ENCODE assay signal across 14 cellular contexts in the genomic region with DNA sequence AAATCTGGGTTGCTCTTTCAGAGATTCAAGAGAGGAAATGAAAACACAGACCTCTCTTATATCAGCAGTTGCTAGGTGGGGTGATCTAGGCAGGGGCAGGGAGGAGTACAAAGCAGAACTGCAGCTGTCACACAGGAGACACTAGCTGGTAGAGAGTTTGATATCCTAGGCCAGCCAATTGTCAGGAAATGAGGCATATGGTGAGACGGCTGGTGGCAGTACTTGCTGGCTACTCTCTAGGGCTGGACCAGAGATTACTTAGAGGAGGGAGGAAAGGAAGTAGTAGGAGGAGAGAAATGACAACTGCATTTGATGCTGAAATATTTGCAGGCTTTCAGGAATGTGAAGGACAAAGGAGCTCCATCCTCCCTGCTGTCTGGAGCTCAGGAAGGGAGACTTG.
DNase-seq lines count a peak whose midpoint lies in the region; ATAC-seq and TF ChIP-seq lines count a peak whose summit lies in the region.
"Had no signal": no experiment of that assay in that cellular context is flagged by ENCODE, and none has a peak within 500 bp of the region (broad histone marks: within the 10 kb centered on the region; RNA-seq: fewer than 3 reads in every experiment).

No MANE protein-coding gene starts in this region.

- TF ChIP-seq POLR2A in tibial nerve (IDR thresholded peaks at IDR 0.05) (no peak), uterus (IDR thresholded peaks at IDR 0.05) (no peak)

- H3K4me1 ChIP-seq in tibial nerve = no peaks in the 10 kb centered on the region
- no peaks in the 10 kb centered on the region for H3K4me1 ChIP-seq in uterus
- H3K4me1 ChIP-seq: HAP-1, heart right ventricle had no signal

- H3K27ac ChIP-seq in tibial nerve = no peak overlapping the region
- H3K27ac ChIP-seq in uterus = no peak overlapping the region
- H3K27ac ChIP-seq: heart right ventricle, skin epidermis had no signal

- no peak for TF ChIP-seq EP300 in tibial nerve (IDR thresholded peaks at IDR 0.05)

- ATAC-seq in GM18868 (IDR thresholded peaks at IDR 0.05; ENCODE audit: unreplicated experiment) (peak; percentile 94), HG03565 (IDR thresholded peaks at IDR 0.05; ENCODE audit: unreplicated experiment) (peak; percentile 64)
- ATAC-seq: heart right ventricle, left ventricle myocardium superior had no signal

- WGBS in tibial nerve, 2 donors = 13 to 20% methylated on average over 1 of the region's 1 CpG

- TF ChIP-seq CTCF in tibial nerve (IDR thresholded peaks at IDR 0.05) (no peak), uterus (IDR thresholded peaks at IDR 0.05) (no peak)

- H3K36me3 ChIP-seq in tibial nerve = peaks cover 0 to 5% (median 0%) of the 10 kb centered on the region in 3 donors
- no peaks in the 10 kb centered on the region for H3K36me3 ChIP-seq in uterus
- H3K36me3 ChIP-seq: HAP-1, heart right ventricle had no signal

- intact Hi-C loops in posterior cingulate gyrus (cut with DNase I) = no loop called here
- intact Hi-C loops in posterior vena cava (cut with DNase I) = no loop called here
- intact Hi-C loops in uterus (cut with DNase I; ENCODE audit: low total_unique reads) = no loop called here

- DNase-seq in cerebellum (ENCODE audit: low spot score) (peak; percentile 88), posterior cingulate gyrus (peak in 6 of 10 donors; percentile 18 to 82 (median 26)), posterior vena cava (ENCODE audit: low spot score) (no peak), tibial nerve (ENCODE audit: low spot score in 2 of 2) (no peak), uterus (no peak)
- DNase-seq: activated naive CD4-positive, alpha-beta T cell; heart right ventricle; left ventricle myocardium superior; NCI-H1092 treated with DMSO at 0.1 percent for 48 hours; SHP77 treated with DMSO at 0.1 percent for 48 hours had no signal

- no peaks in the 10 kb centered on the region for H3K27me3 ChIP-seq in tibial nerve
- H3K27me3 ChIP-seq in uterus = no peaks in the 10 kb centered on the region

- no peak overlapping the region for H3K4me3 ChIP-seq in tibial nerve
- H3K4me3 ChIP-seq in uterus = no peak overlapping the region
- H3K4me3 ChIP-seq: HAP-1, heart right ventricle, skin epidermis had no signal

- H3K9me3 ChIP-seq in tibial nerve (no peaks in the 10 kb centered on the region), uterus (no peaks in the 10 kb centered on the region)
- H3K9me3 ChIP-seq: HAP-1, heart right ventricle had no signal

Comparison
In these comparisons a context has a peak if more than half of its experiments do, and no peak if none do; other contexts are left out.
1. DNase-seq: peak in cerebellum (single experiment) and posterior cingulate gyrus (6 of 10); none in posterior vena cava (single experiment), tibial nerve (0 of 2) and uterus (0 of 2).